In genomic region chr7:102404005-102404861, GRCh38 we compare ENCODE assay signal across 8 cellular contexts. TPM values are rescaled to one million over a fixed set of nuclear protein-coding genes. Genes with fewer than 3 reads are reported as not detected.
A peak's percentile ranks its signal among the peaks of the same experiment; 100 is the strongest.
DNase-seq lines count a peak whose midpoint lies in the region; ATAC-seq, FAIRE-seq and TF ChIP-seq lines count a peak whose summit lies in the region.

No MANE protein-coding gene starts in this region.

- intact Hi-C loops in endothelial cell of umbilical vein (cut with micrococcal nuclease) (loop anchor here (2.0 kb wide), 2 partner anchors 21 to 47 kb away; no protein-coding TSS in a partner anchor), natural killer cell (cut with micrococcal nuclease) (loop anchor here (1.0 to 2.0 kb wide), 3 partner anchors 29 to 61 kb away; partner anchors contain the start of genes ALKBH4, LRWD1 and ORAI2)

- no peak overlapping the region for H3K4me2 ChIP-seq in endothelial cell of umbilical vein (ENCODE audit: insufficient read depth, low read length)

- no peaks in the 10 kb centered on the region for H3K27me3 ChIP-seq in endothelial cell of umbilical vein (ENCODE audit: control insufficient read depth in 2 of 2, insufficient read depth in 2 of 2, low read length in 2 of 2)

- POLR2A ChIA-PET in WTC11 (lab: Charles Lee) (interaction anchor here (0.5 to 1.1 kb wide), 2 partner anchors 9 to 125 kb away, joined by 3 to 4 read pairs; no protein-coding TSS in a partner anchor), endothelial cell of umbilical vein (lab: Charles Lee) (interaction anchor here (0.7 kb wide), 1 partner anchor 1529 kb away, joined by 5 read pairs; the partner anchor contains the start of gene SRRT)

- H3K4me1 Mint-ChIP-seq in WTC11: no peaks in the 10 kb centered on the region
- H3K4me1 Mint-ChIP-seq in natural killer cell: peaks cover 9 to 23% of the 10 kb centered on the region in 2 donors

- H3K9me1 ChIP-seq in endothelial cell of umbilical vein (replicated peaks; ENCODE audit: control insufficient read depth, extremely low read depth, insufficient read depth, low read length): no peaks in the 10 kb centered on the region

- CTCF ChIA-PET in WTC11 (lab: Charles Lee) (interaction anchor here (0.5 to 2.1 kb wide), 21 partner anchors 9 to 168 kb away, joined by 3 to 21 read pairs (median 4); partner anchors contain the start of genes ORAI2 and PRKRIP1), endothelial cell of umbilical vein (lab: Charles Lee) (interaction anchor here (0.6 to 2.2 kb wide), 11 partner anchors 8 to 61 kb away, joined by 3 to 13 read pairs (median 5); partner anchors contain the start of gene PRKRIP1)

- H3K4me3 Mint-ChIP-seq in WTC11 (no peak overlapping the region), natural killer cell (peak overlapping the region; percentile 17)

- BruUV-seq in endothelial cell of umbilical vein (replicated peaks; lab: Mats Ljungman, UMichigan): no TSS peak

- no peaks in the 10 kb centered on the region for H3K4me1 ChIP-seq in endothelial cell of umbilical vein (ENCODE audit: control insufficient read depth, extremely low read depth, insufficient read depth, low read length)

- H3K27me3 Mint-ChIP-seq in WTC11 (ENCODE audit: low read depth): no peaks in the 10 kb centered on the region
- no peaks in the 10 kb centered on the region for H3K27me3 Mint-ChIP-seq in natural killer cell (ENCODE audit: low read depth in 2 of 2)

- H3K4me3 ChIP-seq in endothelial cell of umbilical vein (replicated peaks in 1 of 3; ENCODE audit: insufficient read depth in 1 of 3, low read depth in 1 of 3, low read length in 3 of 3): no peak overlapping the region

- H3K36me3 ChIP-seq in endothelial cell of umbilical vein (ENCODE audit: control insufficient read depth in 2 of 2, extremely low read depth in 1 of 2, insufficient read depth in 2 of 2, low read length in 2 of 2): peaks cover 20 to 37% of the 10 kb centered on the region in 2 experiments

- FAIRE-seq in endothelial cell of umbilical vein (lab: Jason Lieb, UNC): peak; percentile 72

- no peak for TF ChIP-seq POLR2A in endothelial cell of umbilical vein (IDR thresholded peaks at IDR 0.05; ENCODE audit: low read depth, low read length)

- H4K20me1 ChIP-seq in endothelial cell of umbilical vein (replicated peaks; ENCODE audit: control insufficient read depth, extremely low read depth, insufficient read depth, low read length): no peaks in the 10 kb centered on the region

- H3K27ac ChIP-seq in endothelial cell of umbilical vein (ENCODE audit: insufficient read depth, low read depth, low read length): no peak overlapping the region

- peaks cover 3% of the 10 kb centered on the region for H3K9me3 Mint-ChIP-seq in WTC11
- H3K9me3 Mint-ChIP-seq in natural killer cell: no peaks in the 10 kb centered on the region

- H3K36me3 Mint-ChIP-seq in WTC11 (peaks cover 71% of the 10 kb centered on the region), natural killer cell (peaks cover 8% of the 10 kb centered on the region)

- dilution Hi-C loops in endothelial cell of umbilical vein (cut with MboI; ENCODE audit: extremely low pct_ligation_motif_present, low sequenced_read_pairs): no loop called here

- no peak overlapping the region for H2AFZ ChIP-seq in endothelial cell of umbilical vein (ENCODE audit: low read depth, low read length)

- H3K79me2 ChIP-seq in endothelial cell of umbilical vein (ENCODE audit: control insufficient read depth, insufficient read depth, low read length): no peaks in the 10 kb centered on the region

- no peaks in the 10 kb centered on the region for H3K9me3 ChIP-seq in endothelial cell of umbilical vein (replicated peaks; ENCODE audit: control insufficient read depth, insufficient read depth, low read length)

- H3K27ac Mint-ChIP-seq in WTC11 (peak overlapping the region; percentile 33; the same call in 1 of the 2 replicates), natural killer cell (peak overlapping the region; percentile 41 to 58)

- no peak overlapping the region for H3K9ac ChIP-seq in endothelial cell of umbilical vein (replicated peaks; ENCODE audit: extremely low read depth, insufficient read depth, low read length)

- peak; percentile 65 for TF ChIP-seq CTCF in WTC11 (IDR thresholded peaks at IDR 0.05)
- TF ChIP-seq CTCF in endothelial cell of umbilical vein (IDR thresholded peaks at IDR 0.05; ENCODE audit: extremely low read depth in 1 of 2, insufficient read depth in 1 of 2, low read depth in 1 of 2, low read length in 2 of 2): peak; percentile 39 to 66
- TF ChIP-seq CTCF in natural killer cell (IDR thresholded peaks at IDR 0.05): peak; percentile 73

- peak; percentile 57 for DNase-seq in COLO829 (ENCODE audit: low spot score)
- peak; percentile 60 for DNase-seq in NCI-H2196 treated with DMSO at 0.1 percent for 48 hours (lab: John Stamatoyannopoulos, UW; ENCODE audit: unreplicated experiment)
- DNase-seq in WTC11 (ENCODE audit: low spot score): peak; percentile 53
- DNase-seq in endothelial cell of umbilical vein (ENCODE audit: low read depth, low spot score): peak; percentile 50
- peak; percentile 43 for DNase-seq in natural killer cell
- no peak for DNase-seq in cortex of kidney (lab: John Stamatoyannopoulos, UW)

- ATAC-seq in GM19035 (IDR thresholded peaks at IDR 0.05; ENCODE audit: unreplicated experiment) (peak; percentile 83), HG03103 (IDR thresholded peaks at IDR 0.05; ENCODE audit: low read depth, unreplicated experiment) (peak; percentile 85), WTC11 (peak; percentile 100), natural killer cell (peak; percentile 99 to 100 (median 99))

TF ChIP-seq in WTC11, 78 proteins besides CTCF, POLR2A, EP300 and RAD21 (continues in another document):
- TF ChIP-seq IRF2 (CRISPR knock-in tag; IDR thresholded peaks at IDR 0.05; ENCODE audit: borderline replicate concordance, low read depth): no peak
- TF ChIP-seq PREB (CRISPR knock-in tag; IDR thresholded peaks at IDR 0.05; ENCODE audit: borderline replicate concordance): no peak
- TF ChIP-seq ZNF396 (CRISPR knock-in tag; IDR thresholded peaks at IDR 0.05; ENCODE audit: borderline replicate concordance): no peak

TF ChIP-seq in endothelial cell of umbilical vein, 7 proteins besides CTCF, POLR2A, EP300 and RAD21:
- TF ChIP-seq JUN (IDR thresholded peaks at IDR 0.05; ENCODE audit: borderline replicate concordance, insufficient read depth, insufficient read length, low read depth) (no peak), POLR2AphosphoS5 (IDR thresholded peaks at IDR 0.05; ENCODE audit: insufficient read depth, low read depth, low read length) (no peak), GATA2 (IDR thresholded peaks at IDR 0.05; ENCODE audit: insufficient read depth, insufficient read length, low read depth, low read length) (no peak), MYC (IDR thresholded peaks at IDR 0.05; ENCODE audit: low read depth, low read length) (no peak), MAX (IDR thresholded peaks at IDR 0.05; ENCODE audit: insufficient read depth, insufficient read length) (no peak)

RNA-seq across cellular contexts. Expression of gene PRKRIP1, which starts 8.1 kb away (rescaled TPM):
- 27.5 to 34.4 TPM (median 30.1 TPM) in 3 replicates for total RNA-seq in WTC11 (2021)
- total RNA-seq in endothelial cell of umbilical vein: 25.7 and 26.1 TPM in 2 replicates
- polyA plus RNA-seq in endothelial cell of umbilical vein: 13.1 and 16.1 TPM in 2 replicates
- 13.8 and 17.1 TPM in 2 replicates for polyA plus RNA-seq in endothelial cell of umbilical vein (2011; cell fraction: cytosol; rRNA removed)
- 56.8 and 75.7 TPM in 2 replicates for polyA plus RNA-seq in endothelial cell of umbilical vein (2011; cell fraction: nucleus; rRNA removed)
- polyA plus RNA-seq in endothelial cell of umbilical vein (2012): 17.6 and 19.6 TPM in 2 replicates
- 6.4 and 7.3 TPM in 2 replicates for polyA minus RNA-seq in endothelial cell of umbilical vein
- polyA minus RNA-seq in endothelial cell of umbilical vein (2011; cell fraction: cytosol; rRNA and poly(A)+ RNA removed): 6.3 TPM
- polyA minus RNA-seq in endothelial cell of umbilical vein (2011; cell fraction: nucleus; rRNA and poly(A)+ RNA removed): 6.4 and 12.8 TPM in 2 replicates
- total RNA-seq in natural killer cell: 10 to 100 TPM; 38.2 to 44.2 (median 39.5) TPM

RNA-seq across cellular contexts. Expression of gene ORAI2, which starts 29.1 kb away (rescaled TPM):
- total RNA-seq in WTC11 (2021) (22.2 to 25.9 TPM (median 24.7 TPM) in 3 replicates), endothelial cell of umbilical vein (67.4 and 84.1 TPM in 2 replicates), natural killer cell (10 to 100 TPM; 39.1 to 55.0 (median 41.3) TPM)
- polyA plus RNA-seq in endothelial cell of umbilical vein: 99.1 and 138 TPM in 2 replicates
- 66.6 and 86.5 TPM in 2 replicates for polyA plus RNA-seq in endothelial cell of umbilical vein (2011; cell fraction: cytosol; rRNA removed)
- polyA plus RNA-seq in endothelial cell of umbilical vein (2011; cell fraction: nucleus; rRNA removed): 23.8 and 27.2 TPM in 2 replicates
- 51.6 and 66.4 TPM in 2 replicates for polyA plus RNA-seq in endothelial cell of umbilical vein (2012)
- polyA minus RNA-seq in endothelial cell of umbilical vein: 98.8 and 108 TPM in 2 replicates
- polyA minus RNA-seq in endothelial cell of umbilical vein (2011; cell fraction: cytosol; rRNA and poly(A)+ RNA removed): 15.5 TPM
- polyA minus RNA-seq in endothelial cell of umbilical vein (2011; cell fraction: nucleus; rRNA and poly(A)+ RNA removed): 25.5 and 27.4 TPM in 2 replicates

RNA-seq across cellular contexts. Expression of gene SPDYE6, which starts 48.0 kb away (rescaled TPM):
- total RNA-seq in WTC11 (2021) (not detected in 3 replicates), endothelial cell of umbilical vein (not detected in 2 replicates), natural killer cell (not detected)
- polyA plus RNA-seq in endothelial cell of umbilical vein: not detected in 2 replicates
- polyA plus RNA-seq in endothelial cell of umbilical vein (2011; cell fraction: cytosol; rRNA removed): not detected in 2 replicates
- not detected in 2 replicates for polyA plus RNA-seq in endothelial cell of umbilical vein (2011; cell fraction: nucleus; rRNA removed)
- polyA plus RNA-seq in endothelial cell of umbilical vein (2012): 1.3 and 1.4 TPM in 2 replicates
- polyA minus RNA-seq in endothelial cell of umbilical vein: not detected in 2 replicates
- polyA minus RNA-seq in endothelial cell of umbilical vein (2011; cell fraction: cytosol; rRNA and poly(A)+ RNA removed): not detected
- polyA minus RNA-seq in endothelial cell of umbilical vein (2011; cell fraction: nucleus; rRNA and poly(A)+ RNA removed): 0.24 TPM in 1 of 2 replicates, not detected in the other
